Comparison of ENCODE assay signal across 7 cellular contexts in genomic region chr3:58842066-58842747, GRCh38.
A peak's percentile ranks its signal among the peaks of the same experiment; 100 is the strongest.
DNase-seq lines count a peak whose midpoint lies in the region; ATAC-seq and TF ChIP-seq lines count a peak whose summit lies in the region.
"Not testable (repeated sequence)": the region's sequence is repeated elsewhere in the genome, so short reads cannot be mapped to it uniquely, and the experiment has no call there.

No MANE protein-coding gene starts in this region.

- peaks cover 14 to 16% of the 10 kb centered on the region in 2 experiments for H3K4me1 Mint-ChIP-seq in H9
- H3K4me1 Mint-ChIP-seq in WTC11, result peaks cover 27% of the 10 kb centered on the region
- not testable (repeated sequence) for H3K4me1 Mint-ChIP-seq in glutamatergic neuron (ENCODE audit: low read depth, unreplicated experiment); nephron; osteocyte (ENCODE audit: unreplicated experiment)

- not testable (repeated sequence) for ATAC-seq in WTC11

- H3K4me1 ChIP-seq in H9 (ENCODE audit: insufficient read depth, low read length), result not testable (repeated sequence)

- H3K36me3 Mint-ChIP-seq in H9 (ENCODE audit: insufficient read depth in 1 of 3, low read depth in 3 of 3); glutamatergic neuron (ENCODE audit: unreplicated experiment); nephron (ENCODE audit: low read depth); osteocyte (ENCODE audit: unreplicated experiment): not testable (repeated sequence)
- H3K36me3 Mint-ChIP-seq in WTC11, result peaks cover 11% of the 10 kb centered on the region

- not testable (repeated sequence) for H2BK120ac ChIP-seq in H9 (ENCODE audit: low read depth, low read length, poor library complexity, severe bottlenecking)

- H3K23ac ChIP-seq in H9 (ENCODE audit: insufficient read length, low read depth, low read length), result not testable (repeated sequence)

- not testable (repeated sequence) for H2AFZ ChIP-seq in H9 (ENCODE audit: low read length)

- not testable (repeated sequence) for H3K27me3 ChIP-seq in H9 (ENCODE audit: insufficient read depth, low read length)

- H3K79me2 ChIP-seq in H9 (ENCODE audit: insufficient read depth, low read length), result not testable (repeated sequence)

- not testable (repeated sequence) for H3K9me3 Mint-ChIP-seq in H9; WTC11; glutamatergic neuron (ENCODE audit: unreplicated experiment); nephron; osteocyte (ENCODE audit: unreplicated experiment)

- WGBS in H9 (ENCODE audit: extremely low coverage, insufficient read length, low lambda C conversion rate), result no CpG with 5 or more reads among the region's 34 CpGs

- not testable (repeated sequence) for H4K8ac ChIP-seq in H9 (replicated peaks; ENCODE audit: insufficient read length, low read depth, low read length)

- H3K9ac ChIP-seq in H9 (ENCODE audit: extremely low read depth, insufficient read length, low read length), result peak overlapping the region; percentile 23

- H3K4me2 ChIP-seq in H9 (ENCODE audit: insufficient read depth, insufficient read length, low read length), result not testable (repeated sequence)

- not testable (repeated sequence) for H2BK15ac ChIP-seq in H9 (ENCODE audit: low read depth, low read length)

- not testable (repeated sequence) for H2BK12ac ChIP-seq in H9 (ENCODE audit: insufficient read length, low read depth, low read length)

- H3K14ac ChIP-seq in H9 (ENCODE audit: insufficient read depth, low read length), result not testable (repeated sequence)

- not testable (repeated sequence) for H3K18ac ChIP-seq in H9 (ENCODE audit: insufficient read length, low read depth, low read length)

- H4K5ac ChIP-seq in H9 (ENCODE audit: insufficient read length, low read depth, low read length), result not testable (repeated sequence)

- H3K27ac Mint-ChIP-seq in H9, result peak overlapping the region in 2 of 3 experiments; percentile 55 to 79; a peak in 3 of 7 replicates
- not testable (repeated sequence) for H3K27ac Mint-ChIP-seq in WTC11, nephron
- peak overlapping the region; percentile 17 for H3K27ac Mint-ChIP-seq in glutamatergic neuron (ENCODE audit: unreplicated experiment)
- peak overlapping the region; percentile 47 for H3K27ac Mint-ChIP-seq in osteocyte (ENCODE audit: unreplicated experiment)

- not testable (repeated sequence) for TF ChIP-seq CTCF in H9 (conservative IDR thresholded peaks at IDR 0.05); WTC11 (IDR thresholded peaks at IDR 0.05); glutamatergic neuron (IDR thresholded peaks at IDR 0.05; ENCODE audit: partially characterized antibody, unreplicated experiment); nephron (IDR thresholded peaks at IDR 0.05; ENCODE audit: unreplicated experiment in 3 of 3); osteocyte (IDR thresholded peaks at IDR 0.05)

- POLR2A ChIA-PET in WTC11 (lab: Charles Lee), result interaction anchor here (0.5 kb wide), 1 partner anchor 627 kb away, joined by 4 read pairs; no protein-coding TSS in a partner anchor

- not testable (repeated sequence) for H3K23me2 ChIP-seq in H9 (ENCODE audit: insufficient read length, low read depth, low read length, poor library complexity, severe bottlenecking)

- not testable (repeated sequence) for H2BK5ac ChIP-seq in H9 (ENCODE audit: insufficient read length, low read length)

- H3K79me1 ChIP-seq in H9 (ENCODE audit: insufficient read depth, low read depth, low read length, poor library complexity, severe bottlenecking), result not testable (repeated sequence)

- not testable (repeated sequence) for H3K27ac ChIP-seq in H9 (ENCODE audit: insufficient read length, low read depth, low read length)

- H4K91ac ChIP-seq in H9 (ENCODE audit: insufficient read length, low read depth, low read length), result not testable (repeated sequence)

- H3K4me3 Mint-ChIP-seq in H9 (peak overlapping the region; percentile 55 to 63; a peak in 4 of 5 replicates), WTC11 (peak overlapping the region; percentile 70), nephron (peak overlapping the region; percentile 64 to 78 (median 72)), osteocyte (ENCODE audit: unreplicated experiment) (peak overlapping the region; percentile 65)
- H3K4me3 Mint-ChIP-seq in glutamatergic neuron (ENCODE audit: unreplicated experiment), result not testable (repeated sequence)

- H3K27me3 Mint-ChIP-seq in H9 (ENCODE audit: low read depth); WTC11 (ENCODE audit: low read depth); glutamatergic neuron (ENCODE audit: unreplicated experiment); nephron (ENCODE audit: low read depth); osteocyte (ENCODE audit: unreplicated experiment): not testable (repeated sequence)

- CTCF ChIA-PET in WTC11 (lab: Charles Lee), result interaction anchor here (1.3 kb wide), 1 partner anchor 18 kb away, joined by 4 read pairs; no protein-coding TSS in a partner anchor

- H2BK20ac ChIP-seq in H9 (ENCODE audit: low read depth, low read length, poor library complexity, severe bottlenecking), result not testable (repeated sequence)

- H4K20me1 ChIP-seq in H9 (ENCODE audit: control insufficient read depth, insufficient read depth, insufficient read length), result not testable (repeated sequence)

- not testable (repeated sequence) for H3K9me3 ChIP-seq in H9 (ENCODE audit: control insufficient read depth, low read depth, low read length)

- H3K56ac ChIP-seq in H9 (ENCODE audit: insufficient read length, low read depth, low read length), result not testable (repeated sequence)

- H3T11ph ChIP-seq in H9 (ENCODE audit: low read length), result not testable (repeated sequence)

- H3K4ac ChIP-seq in H9 (ENCODE audit: low read depth, low read length), result not testable (repeated sequence)

- H2AK5ac ChIP-seq in H9 (ENCODE audit: insufficient read length, low read length), result not testable (repeated sequence)

- DNase-seq in COLO829 (ENCODE audit: low spot score) (peak; percentile 34), NCI-H146 (lab: John Stamatoyannopoulos, UW) (peak; percentile 49), WTC11 (ENCODE audit: low spot score) (peak; percentile 79), glutamatergic neuron (peak; percentile 48)
- DNase-seq in H9; osteocyte (ENCODE audit: extremely low spot score, unreplicated experiment): not testable (repeated sequence)

TF ChIP-seq in WTC11, 78 proteins besides CTCF, POLR2A, EP300 and RAD21:
- 0 out of 2 replicates have a peak, but pooled peaks have one; percentile 44 for TF ChIP-seq ZNF281 (CRISPR knock-in tag; IDR thresholded peaks at IDR 0.05)
- peak; percentile 18; the same call in 1 of the 2 replicates for TF ChIP-seq MAX (CRISPR knock-in tag; IDR thresholded peaks at IDR 0.05)
